ENCODE assay signal across 1 cellular context in the genomic region with DNA sequence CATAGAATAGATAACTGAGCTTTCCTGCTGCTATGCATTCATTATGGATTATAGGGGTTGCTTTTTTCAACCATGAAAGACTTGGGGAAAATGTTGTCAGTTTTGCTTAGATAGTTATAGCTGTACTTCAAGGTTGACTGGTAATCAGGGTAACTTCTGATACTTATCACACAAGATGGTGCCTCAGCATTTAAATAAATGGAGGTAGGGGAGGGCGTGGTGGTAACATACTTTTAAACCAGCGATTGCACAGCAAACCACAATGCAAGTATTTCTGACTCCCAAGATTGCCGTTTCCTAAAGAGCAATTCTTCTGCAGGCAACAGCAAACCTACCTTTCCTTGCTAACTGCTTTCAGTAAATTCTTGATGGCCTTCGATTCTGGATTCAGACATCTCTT.
TF ChIP-seq lines count a peak whose summit lies in the region.

No MANE protein-coding gene starts in this region.

TF ChIP-seq in K562, 482 proteins besides CTCF, POLR2A, EP300 and RAD21:
- TF ChIP-seq KDM4B (IDR thresholded peaks at IDR 0.05; ENCODE audit: borderline replicate concordance in 2 of 2, low read depth in 1 of 2), result no peak
- TF ChIP-seq, protein P1, sequence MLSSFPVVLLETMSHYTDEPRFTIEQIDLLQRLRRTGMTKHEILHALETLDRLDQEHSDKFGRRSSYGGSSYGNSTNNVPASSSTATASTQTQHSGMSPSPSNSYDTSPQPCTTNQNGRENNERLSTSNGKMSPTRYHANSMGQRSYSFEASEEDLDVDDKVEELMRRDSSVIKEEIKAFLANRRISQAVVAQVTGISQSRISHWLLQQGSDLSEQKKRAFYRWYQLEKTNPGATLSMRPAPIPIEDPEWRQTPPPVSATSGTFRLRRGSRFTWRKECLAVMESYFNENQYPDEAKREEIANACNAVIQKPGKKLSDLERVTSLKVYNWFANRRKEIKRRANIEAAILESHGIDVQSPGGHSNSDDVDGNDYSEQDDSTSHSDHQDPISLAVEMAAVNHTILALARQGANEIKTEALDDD (IDR thresholded peaks at IDR 0.05), result peak; percentile 52; the same call in 1 of the 2 replicates
- no peak for TF ChIP-seq ZNF143 (CRISPR knock-in tag; IDR thresholded peaks at IDR 0.05)
- TF ChIP-seq GABPA (tag; conservative IDR thresholded peaks at IDR 0.05; ENCODE audit: low read depth), result no peak
